Comparison of ENCODE assay signal across 8 cellular contexts in the genomic region with DNA sequence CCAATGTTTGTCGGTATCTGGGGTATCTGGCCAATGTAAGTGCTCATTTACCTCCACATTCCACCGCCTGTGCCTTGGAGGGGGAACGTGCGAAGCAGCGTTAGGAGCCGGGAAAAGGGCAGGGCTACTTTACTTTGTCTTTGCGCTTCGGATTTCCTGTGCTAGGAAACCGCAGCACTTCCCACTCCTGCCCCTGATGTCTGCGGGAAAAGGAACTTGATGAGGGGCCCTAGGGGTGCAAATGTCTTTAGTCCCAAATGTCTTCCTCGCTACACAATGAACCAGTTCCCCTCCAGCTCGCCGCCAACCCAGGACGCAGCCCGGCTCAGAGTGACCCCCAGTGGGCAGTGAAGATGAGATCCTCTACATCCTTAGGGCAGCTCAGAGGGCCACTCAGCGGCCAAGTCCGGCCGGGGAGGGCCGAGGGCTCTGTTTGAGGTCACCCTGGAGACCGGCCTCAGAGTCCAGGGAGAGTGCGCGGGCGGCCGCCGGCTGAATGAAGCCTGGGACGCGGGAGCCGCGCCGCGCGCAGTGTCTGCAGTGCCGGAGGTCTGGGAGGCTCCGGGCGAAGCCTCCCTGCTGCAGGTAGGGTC. TPM values are rescaled to one million over a fixed set of nuclear protein-coding genes. Genes with fewer than 3 reads are reported as not detected.
A peak's percentile ranks its signal among the peaks of the same experiment; 100 is the strongest.
DNase-seq lines count a peak whose midpoint lies in the region; ATAC-seq, FAIRE-seq and TF ChIP-seq lines count a peak whose summit lies in the region.

A gene with protein sequence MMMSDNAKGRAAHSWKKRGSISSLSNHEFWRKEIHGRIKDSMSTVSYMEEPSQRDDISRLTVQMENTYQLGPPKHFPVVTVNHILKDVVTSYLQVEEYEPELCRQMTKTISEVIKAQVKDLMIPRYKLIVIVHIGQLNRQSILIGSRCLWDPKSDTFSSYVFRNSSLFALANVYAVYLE (plus strand): TSS at position 460 of the 593 bp plus-strand sequence. CDS start 2,200 bp downstream, outside the sequence.

- H3K27ac Mint-ChIP-seq in MCF 10A (ENCODE audit: low read depth, unreplicated experiment) (no peak within 1 kb of the TSS), nephron progenitor cell (no peak within 1 kb of the TSS)
- H3K27ac Mint-ChIP-seq in activated CD8-positive, alpha-beta T cell treated with anti-CD3 and anti-CD28 coated beads for 36 hours = no peak within 1 kb of the TSS

- no peaks in the 10 kb centered on the region for H3K36me3 Mint-ChIP-seq in MCF 10A (ENCODE audit: insufficient read depth, unreplicated experiment)
- H3K36me3 Mint-ChIP-seq in activated CD8-positive, alpha-beta T cell treated with anti-CD3 and anti-CD28 coated beads for 36 hours (ENCODE audit: low read depth) = no peaks in the 10 kb centered on the region
- H3K36me3 Mint-ChIP-seq in nephron progenitor cell (ENCODE audit: low read depth) = no peaks in the 10 kb centered on the region

- FAIRE-seq in frontal cortex (lab: Jason Lieb, UNC) = no peak

- peak; percentile 34 for ATAC-seq in activated CD8-positive, alpha-beta T cell treated with anti-CD3 and anti-CD28 coated beads for 36 hours
- ATAC-seq in GM21526 (IDR thresholded peaks at IDR 0.05; ENCODE audit: low FRiP score, unreplicated experiment) = no peak
- no peak for ATAC-seq in HG02763 (IDR thresholded peaks at IDR 0.05; ENCODE audit: unreplicated experiment)

- peaks cover 0 to 10% of the 10 kb centered on the region in 2 donors for H3K27me3 ChIP-seq in breast epithelium

- no peaks in the 10 kb centered on the region for H3K27me3 Mint-ChIP-seq in MCF 10A (ENCODE audit: insufficient read depth, unreplicated experiment)
- H3K27me3 Mint-ChIP-seq in activated CD8-positive, alpha-beta T cell treated with anti-CD3 and anti-CD28 coated beads for 36 hours = peaks cover 46% of the 10 kb centered on the region
- peaks cover 33% of the 10 kb centered on the region for H3K27me3 Mint-ChIP-seq in nephron progenitor cell (ENCODE audit: low read depth, poor library complexity)

- H3K36me3 ChIP-seq in breast epithelium = no peaks in the 10 kb centered on the region

- H3K4me1 Mint-ChIP-seq in MCF 10A (ENCODE audit: insufficient read depth, unreplicated experiment) = no peaks in the 10 kb centered on the region
- H3K4me1 Mint-ChIP-seq in activated CD8-positive, alpha-beta T cell treated with anti-CD3 and anti-CD28 coated beads for 36 hours (ENCODE audit: low read depth) = peaks cover 8% of the 10 kb centered on the region
- peaks cover 15% of the 10 kb centered on the region for H3K4me1 Mint-ChIP-seq in nephron progenitor cell

- no peak for TF ChIP-seq CTCF in breast epithelium (IDR thresholded peaks at IDR 0.05)
- no peak for TF ChIP-seq CTCF in MCF 10A (IDR thresholded peaks at IDR 0.05; ENCODE audit: unreplicated experiment)
- TF ChIP-seq CTCF in activated CD8-positive, alpha-beta T cell treated with anti-CD3 and anti-CD28 coated beads for 36 hours (IDR thresholded peaks at IDR 0.05) = no peak
- no peak for TF ChIP-seq CTCF in nephron progenitor cell (IDR thresholded peaks at IDR 0.05)

- H3K27ac ChIP-seq in breast epithelium = peak within 1 kb of the TSS in 1 of 2 donors; percentile 25

- H3K9me3 Mint-ChIP-seq in MCF 10A (ENCODE audit: unreplicated experiment) (no peaks in the 10 kb centered on the region), nephron progenitor cell (no peaks in the 10 kb centered on the region)
- no peaks in the 10 kb centered on the region for H3K9me3 Mint-ChIP-seq in activated CD8-positive, alpha-beta T cell treated with anti-CD3 and anti-CD28 coated beads for 36 hours

- intact Hi-C loops in breast epithelium (cut with DNase I; ENCODE audit: low total_unique reads) = no loop called here
- intact Hi-C loops in MCF 10A (cut with micrococcal nuclease) = no loop called here
- intact Hi-C loops in activated CD8-positive, alpha-beta T cell treated with anti-CD3 and anti-CD28 coated beads for 36 hours (cut with micrococcal nuclease) = no loop called here

- DNase-seq in breast epithelium (ENCODE audit: low spot score in 2 of 2) (no peak), MCF 10A (ENCODE audit: unreplicated experiment) (no peak), frontal cortex (ENCODE audit: low spot score in 2 of 2) (peak; percentile 29 to 52), nephron progenitor cell (peak; percentile 75), NCI-H187 treated with DMSO at 0.1 percent for 48 hours (lab: John Stamatoyannopoulos, UW) (no peak)
- DNase-seq in activated CD8-positive, alpha-beta T cell treated with anti-CD3 and anti-CD28 coated beads for 36 hours = no peak

- CTCF ChIA-PET in MCF 10A (lab: Yijun Ruan, JAX) = interaction anchor here (0.5 to 0.7 kb wide), 2 partner anchors 27 to 81 kb away, joined by 3 to 4 read pairs; no protein-coding TSS in a partner anchor
- CTCF ChIA-PET in activated CD8-positive, alpha-beta T cell treated with anti-CD3 and anti-CD28 coated beads for 36 hours (lab: Charles Lee) = no interaction called here

- POLR2A ChIA-PET in MCF 10A (lab: Yijun Ruan, JAX) = no interaction called here
- POLR2A ChIA-PET in activated CD8-positive, alpha-beta T cell treated with anti-CD3 and anti-CD28 coated beads for 36 hours (lab: Charles Lee) = no interaction called here

- H3K4me3 Mint-ChIP-seq in MCF 10A (ENCODE audit: unreplicated experiment) (no peak within 1 kb of the TSS), nephron progenitor cell (peak within 1 kb of the TSS; percentile 80)
- H3K4me3 Mint-ChIP-seq in activated CD8-positive, alpha-beta T cell treated with anti-CD3 and anti-CD28 coated beads for 36 hours = peak within 1 kb of the TSS; percentile 48

- no peak for TF ChIP-seq POLR2A in breast epithelium (IDR thresholded peaks at IDR 0.05)

- no TSS peak for BruUV-seq in MCF 10A (replicated peaks; lab: Mats Ljungman, UMichigan)

- no peaks in the 10 kb centered on the region for H3K9me3 ChIP-seq in breast epithelium

- H3K4me3 ChIP-seq in breast epithelium = peak within 1 kb of the TSS; percentile 37 to 65 (median 41)

- H3K4me1 ChIP-seq in breast epithelium = no peaks in the 10 kb centered on the region

RNA-seq across cellular contexts. Expression of the gene that starts here (rescaled TPM):
- total RNA-seq in breast epithelium (1 to 10 TPM in 1 of 3 donors, under 1 TPM in 2; 0.32 to 1.0 (median 0.33) TPM), MCF 10A (2022) (not detected in 2 replicates), frontal cortex (1.2 TPM)
- not detected for total RNA-seq in activated CD8-positive, alpha-beta T cell treated with anti-CD3 and anti-CD28 coated beads for 36 hours

Comparison
In these comparisons a context has a peak if more than half of its experiments do, and no peak if none do; other contexts are left out.
1. Peak in ATAC-seq in activated CD8-positive, alpha-beta T cell treated with anti-CD3 and anti-CD28 coated beads for 36 hours; RNA of the gene not detected or under 1 TPM.
2. DNase-seq: peak in frontal cortex (2 of 2) and nephron progenitor cell (single experiment); none in breast epithelium (0 of 2), MCF 10A (single experiment), activated CD8-positive, alpha-beta T cell treated with anti-CD3 and anti-CD28 coated beads for 36 hours (single experiment) and NCI-H187 treated with DMSO at 0.1 percent for 48 hours (single experiment).